17 cellular contexts compared by ENCODE assay signal in genomic region chr1:6623269-6623965, GRCh38. TPM values are rescaled to one million over a fixed set of nuclear protein-coding genes. Genes with fewer than 3 reads are reported as not detected.
DNase-seq lines count a peak whose midpoint lies in the region; ATAC-seq and TF ChIP-seq lines count a peak whose summit lies in the region.
"Had no signal": no experiment of that assay in that cellular context is flagged by ENCODE, and none has a peak within 500 bp of the region (broad histone marks: within the 10 kb centered on the region; RNA-seq: fewer than 3 reads in every experiment).

No MANE protein-coding gene starts in this region.

- H3K9me3 Mint-ChIP-seq in activated T-helper 17 cell treated with anti-CD3 and anti-CD28 coated beads, Interleukin-2, amount 50 U/mL, for 72 hours = no peaks in the 10 kb centered on the region
- H3K9me3 Mint-ChIP-seq in type B pancreatic cell = no peaks in the 10 kb centered on the region
- no peaks in the 10 kb centered on the region for H3K9me3 Mint-ChIP-seq in osteocyte (ENCODE audit: unreplicated experiment)
- H3K9me3 Mint-ChIP-seq: activated naive CD4-positive, alpha-beta T cell treated with anti-CD3 and anti-CD28 coated beads, Interleukin-2, amount 10 ng/mL, durations not matched to agents 7 days and 5 days; stimulated activated naive CD8-positive, alpha-beta T cell treated with anti-CD3 and anti-CD28 coated beads, Interleukin-15, Interleukin-2, amounts not matched to agents 100 ng/mL and 50 ng/mL, for 24 hours had no signal

- H3K9me3 ChIP-seq in cardiac muscle cell (ENCODE audit: low read depth) = no peaks in the 10 kb centered on the region

- peaks cover 21% of the 10 kb centered on the region for H3K36me3 ChIP-seq in cardiac muscle cell

- H3K27ac ChIP-seq in cardiac muscle cell = peak overlapping the region; percentile 92

- no peak for ATAC-seq in left cardiac atrium
- no peak for ATAC-seq in activated T-helper 17 cell treated with anti-CD3 and anti-CD28 coated beads, Interleukin-2, amount 50 U/mL, for 72 hours (replicated peaks)
- ATAC-seq in left lobe of liver = peak; percentile 10
- ATAC-seq in GM21717 (IDR thresholded peaks at IDR 0.05; ENCODE audit: unreplicated experiment) = no peak
- ATAC-seq: left colon, T-helper 17 cell had no signal

- H3K4me1 Mint-ChIP-seq in activated T-helper 17 cell treated with anti-CD3 and anti-CD28 coated beads, Interleukin-2, amount 50 U/mL, for 72 hours = no peaks in the 10 kb centered on the region
- H3K4me1 Mint-ChIP-seq in type B pancreatic cell (ENCODE audit: unreplicated experiment) = peaks cover 5% of the 10 kb centered on the region
- peaks cover 20% of the 10 kb centered on the region for H3K4me1 Mint-ChIP-seq in osteocyte (ENCODE audit: unreplicated experiment)

- no peak overlapping the region for H3K27ac Mint-ChIP-seq in activated T-helper 17 cell treated with anti-CD3 and anti-CD28 coated beads, Interleukin-2, amount 50 U/mL, for 72 hours
- H3K27ac Mint-ChIP-seq in type B pancreatic cell (peak overlapping the region; percentile 70), osteocyte (ENCODE audit: unreplicated experiment) (no peak overlapping the region)
- H3K27ac Mint-ChIP-seq: activated naive CD4-positive, alpha-beta T cell treated with anti-CD3 and anti-CD28 coated beads, Interleukin-2, amount 10 ng/mL, durations not matched to agents 7 days and 5 days; stimulated activated naive CD8-positive, alpha-beta T cell treated with anti-CD3 and anti-CD28 coated beads, Interleukin-15, Interleukin-2, amounts not matched to agents 100 ng/mL and 50 ng/mL, for 24 hours; T-helper 17 cell had no signal

- no peaks in the 10 kb centered on the region for H3K27me3 Mint-ChIP-seq in activated T-helper 17 cell treated with anti-CD3 and anti-CD28 coated beads, Interleukin-2, amount 50 U/mL, for 72 hours
- H3K27me3 Mint-ChIP-seq in type B pancreatic cell (no peaks in the 10 kb centered on the region), osteocyte (ENCODE audit: unreplicated experiment) (no peaks in the 10 kb centered on the region)
- H3K27me3 Mint-ChIP-seq: activated naive CD4-positive, alpha-beta T cell treated with anti-CD3 and anti-CD28 coated beads, Interleukin-2, amount 10 ng/mL, durations not matched to agents 7 days and 5 days; stimulated activated naive CD8-positive, alpha-beta T cell treated with anti-CD3 and anti-CD28 coated beads, Interleukin-15, Interleukin-2, amounts not matched to agents 100 ng/mL and 50 ng/mL, for 24 hours; T-helper 17 cell had no signal

- TF ChIP-seq CTCF in cardiac muscle cell (IDR thresholded peaks at IDR 0.05; ENCODE audit: low read depth, low read length) (no peak), type B pancreatic cell (conservative IDR thresholded peaks at IDR 0.05) (no peak), osteocyte (IDR thresholded peaks at IDR 0.05) (no peak)

- no peak overlapping the region for H3K4me3 ChIP-seq in cardiac muscle cell

- DNase-seq in cardiac muscle cell (ENCODE audit: low read depth in 1 of 2, low spot score in 1 of 2) = no peak
- no peak for DNase-seq in left cardiac atrium
- DNase-seq in left lobe of liver (ENCODE audit: low spot score) = peak; percentile 75
- no peak for DNase-seq in type B pancreatic cell (ENCODE audit: extremely low spot score, unreplicated experiment)
- DNase-seq in osteocyte (ENCODE audit: extremely low spot score, unreplicated experiment) = no peak
- no peak for DNase-seq in cerebellum (ENCODE audit: low spot score)
- DNase-seq: activated CD4-positive, alpha-beta T cell treated with anti-CD3 and anti-CD28 coated beads for 1 hour; activated naive CD4-positive, alpha-beta T cell treated with anti-CD3 and anti-CD28 coated beads, Interleukin-2, amount 10 ng/mL, durations not matched to agents 7 days and 5 days; effector CD8-positive, alpha-beta T cell; EL; left colon; NCI-H1092; NCI-H2171 treated with DMSO at 0.1 percent for 48 hours; T-helper 17 cell had no signal

- peak overlapping the region; percentile 88 for H3K4me3 Mint-ChIP-seq in activated T-helper 17 cell treated with anti-CD3 and anti-CD28 coated beads, Interleukin-2, amount 50 U/mL, for 72 hours
- H3K4me3 Mint-ChIP-seq in type B pancreatic cell (peak overlapping the region; percentile 51), osteocyte (ENCODE audit: unreplicated experiment) (no peak overlapping the region)
- H3K4me3 Mint-ChIP-seq: T-helper 17 cell had no signal

- H3K36me3 Mint-ChIP-seq in activated T-helper 17 cell treated with anti-CD3 and anti-CD28 coated beads, Interleukin-2, amount 50 U/mL, for 72 hours (ENCODE audit: low read depth) = peaks cover 80% of the 10 kb centered on the region
- peaks cover 11% of the 10 kb centered on the region for H3K36me3 Mint-ChIP-seq in type B pancreatic cell
- peaks cover 32% of the 10 kb centered on the region for H3K36me3 Mint-ChIP-seq in osteocyte (ENCODE audit: unreplicated experiment)

- intact Hi-C loops in left cardiac atrium (cut with DNase I) = no loop called here

- H3K27me3 ChIP-seq in cardiac muscle cell = no peaks in the 10 kb centered on the region

- H3K4me1 ChIP-seq in cardiac muscle cell (ENCODE audit: low read depth) = no peaks in the 10 kb centered on the region

RNA-seq across cellular contexts. Expression of gene THAP3, which starts 1.3 kb away (rescaled TPM):
- 46.0 and 55.5 TPM in 2 replicates for total RNA-seq in cardiac muscle cell
- 35.1 and 43.7 TPM in 2 replicates for polyA plus RNA-seq in cardiac muscle cell
- total RNA-seq in left cardiac atrium = 10 to 100 TPM in 1 of 2 donors, 1 to 10 TPM in 1; 8.9 to 14.6 TPM
- total RNA-seq in activated T-helper 17 cell treated with anti-CD3 and anti-CD28 coated beads, Interleukin-2, amount 50 U/mL, for 72 hours = 10 to 100 TPM; 19.3 to 34.6 TPM
- total RNA-seq in left lobe of liver = 9.7 TPM
- 18.4 and 21.6 TPM in 2 replicates for total RNA-seq in type B pancreatic cell (ENCODE audit: low replicate concordance)
- 16.5 and 18.7 TPM in 2 replicates for total RNA-seq in osteocyte
- total RNA-seq in cerebellum = 20.6 TPM

RNA-seq across cellular contexts. Expression of gene PHF13, which starts 9.9 kb away (rescaled TPM):
- total RNA-seq in cardiac muscle cell (20.6 and 31.6 TPM in 2 replicates), left cardiac atrium (1 to 10 TPM; 7.8 to 9.0 TPM), left lobe of liver (5.5 TPM), type B pancreatic cell (ENCODE audit: low replicate concordance) (14.7 and 21.2 TPM in 2 replicates), osteocyte (24.0 and 28.9 TPM in 2 replicates), cerebellum (9.5 TPM)
- polyA plus RNA-seq in cardiac muscle cell = 16.8 and 25.9 TPM in 2 replicates
- 10 to 100 TPM; 14.8 to 23.7 TPM for total RNA-seq in activated T-helper 17 cell treated with anti-CD3 and anti-CD28 coated beads, Interleukin-2, amount 50 U/mL, for 72 hours

RNA-seq across cellular contexts. Expression of gene KLHL21, which starts 20.7 kb away (rescaled TPM):
- 62.7 and 90.5 TPM in 2 replicates for total RNA-seq in cardiac muscle cell
- polyA plus RNA-seq in cardiac muscle cell = 37.3 and 40.6 TPM in 2 replicates
- 10 to 100 TPM; 43.9 to 75.8 TPM for total RNA-seq in left cardiac atrium
- 10 to 100 TPM; 32.3 to 35.3 TPM for total RNA-seq in activated T-helper 17 cell treated with anti-CD3 and anti-CD28 coated beads, Interleukin-2, amount 50 U/mL, for 72 hours
- 20.0 TPM for total RNA-seq in left lobe of liver
- total RNA-seq in type B pancreatic cell (ENCODE audit: low replicate concordance) = 13.6 and 15.1 TPM in 2 replicates
- total RNA-seq in osteocyte = 27.3 and 27.5 TPM in 2 replicates
- 6.1 TPM for total RNA-seq in cerebellum

RNA-seq across cellular contexts. Expression of gene ZBTB48, which starts 43.6 kb away (rescaled TPM):
- total RNA-seq in cardiac muscle cell (38.5 and 46.3 TPM in 2 replicates), left cardiac atrium (10 to 100 TPM; 11.5 to 14.3 TPM), left lobe of liver (38.4 TPM), type B pancreatic cell (ENCODE audit: low replicate concordance) (30.7 and 44.2 TPM in 2 replicates), osteocyte (28.8 and 29.1 TPM in 2 replicates), cerebellum (15.5 TPM)
- polyA plus RNA-seq in cardiac muscle cell = 22.4 and 28.8 TPM in 2 replicates
- total RNA-seq in activated T-helper 17 cell treated with anti-CD3 and anti-CD28 coated beads, Interleukin-2, amount 50 U/mL, for 72 hours = 10 to 100 TPM; 22.0 to 28.5 TPM
